1 cellular context compared by ENCODE assay signal in genomic region chr9:37221489-37222106, GRCh38.
A peak's percentile ranks its signal among the peaks of the same experiment; 100 is the strongest.
TF ChIP-seq lines count a peak whose summit lies in the region.

No MANE protein-coding gene starts in this region.

TF ChIP-seq in GM12878, 131 proteins besides CTCF, POLR2A, EP300 and RAD21:
- TF ChIP-seq ZBTB40 (IDR thresholded peaks at IDR 0.05; ENCODE audit: borderline replicate concordance) = peak; percentile 67; the same call in 1 of the 2 replicates
- TF ChIP-seq PRDM15 (CRISPR knock-in tag; IDR thresholded peaks at IDR 0.05) = no peak
